ENCODE assay signal across 20 cellular contexts in genomic region chr19:46798713-46799112, GRCh38. TPM values are rescaled to one million over a fixed set of nuclear protein-coding genes. Genes with fewer than 3 reads are reported as not detected.
DNase-seq lines count a peak whose midpoint lies in the region; ATAC-seq, FAIRE-seq and TF ChIP-seq lines count a peak whose summit lies in the region.
"Had no signal": no experiment of that assay in that cellular context is flagged by ENCODE, and none has a peak within 500 bp of the region (broad histone marks: within the 10 kb centered on the region; RNA-seq: fewer than 3 reads in every experiment).

No MANE protein-coding gene starts in this region.

- H3K27me3 ChIP-seq in HepG2 (ENCODE audit: control insufficient read depth in 1 of 2, insufficient read depth in 2 of 2, low read length in 2 of 2) = peaks cover 1 to 2% of the 10 kb centered on the region in 2 experiments; a peak in 1 of 5 replicates
- H3K27me3 ChIP-seq in right lobe of liver = no peaks in the 10 kb centered on the region
- H3K27me3 ChIP-seq: BLaER1 treated with 17β-estradiol and CSF1 and Interleukin-3, amounts not matched to agents 10 nM and 100 nM had no signal

- intact Hi-C loops in HepG2 (cut with micrococcal nuclease; ENCODE audit: unreplicated experiment) (no loop called here), right lobe of liver (cut with DNase I) (no loop called here)

- in situ Hi-C loops in HepG2 (cut with HindIII; ENCODE audit: extremely low pct_ligation_motif_present, low pct_unique_long_range_greater_than_20kb) = no loop called here

- no peak for FAIRE-seq in HepG2 (lab: Jason Lieb, UNC)
- FAIRE-seq: A549, D721Med, G401.6, GM12891, GM19239 had no signal

- no peak for DNase-seq in HepG2 (ENCODE audit: low spot score)
- DNase-seq in right lobe of liver = no peak
- no peak for DNase-seq in HEK293T (ENCODE audit: extremely low spot score)
- DNase-seq: AML-193; Caco-2; Calu3; CD4-positive, alpha-beta T cell; CD8-positive, alpha-beta T cell; DMS79 treated with DMSO at 0.1 percent for 48 hours; GF-D8 had no signal

- POLR2A ChIA-PET in HepG2 (lab: Yijun Ruan, JAX) (interaction anchor here (2.4 kb wide), 1 partner anchor 11 kb away, joined by 9 read pairs; the partner anchor contains the start of gene SLC1A5), HEK293T (lab: Yijun Ruan, JAX) (interaction anchor here (1.3 kb wide), 1 partner anchor 10 kb away, joined by 5 read pairs; the partner anchor contains the start of gene SLC1A5)

- no peak for TF ChIP-seq POLR2A in HepG2 (IDR thresholded peaks at IDR 0.05; ENCODE audit: insufficient read depth in 1 of 2, low read depth in 2 of 2, low read length in 2 of 2)
- TF ChIP-seq POLR2A in right lobe of liver (IDR thresholded peaks at IDR 0.05) = no peak

- H2AFZ ChIP-seq in HepG2 (ENCODE audit: low read length) = no peak overlapping the region

- no peaks in the 10 kb centered on the region for H3K9me3 Mint-ChIP-seq in brain
- H3K9me3 Mint-ChIP-seq: CD4-positive, alpha-beta T cell; CD8-positive, alpha-beta T cell had no signal

- H3K79me2 ChIP-seq in HepG2 (ENCODE audit: insufficient read depth, low read length) = no peaks in the 10 kb centered on the region

- no peak overlapping the region for H3K4me3 Mint-ChIP-seq in brain
- H3K4me3 Mint-ChIP-seq: B cell; CD4-positive, alpha-beta T cell; CD8-positive, alpha-beta T cell had no signal

- no peaks in the 10 kb centered on the region for H3K36me3 Mint-ChIP-seq in brain
- H3K36me3 Mint-ChIP-seq: CD8-positive, alpha-beta T cell had no signal

- H3K27ac Mint-ChIP-seq in brain = peak overlapping the region in 3 of 5 experiments; percentile 19 to 34 (median 29)
- H3K27ac Mint-ChIP-seq: B cell; CD4-positive, alpha-beta T cell; CD8-positive, alpha-beta T cell had no signal

- H3K4me3 ChIP-seq in HepG2 (replicated peaks in 1 of 3; ENCODE audit: insufficient read depth in 1 of 3, low read depth in 2 of 3, low read length in 3 of 3) (no peak overlapping the region), right lobe of liver (no peak overlapping the region)
- H3K4me3 ChIP-seq: A549; BLaER1 treated with 17β-estradiol and CSF1 and Interleukin-3, amounts not matched to agents 10 nM and 100 nM had no signal

- CTCF ChIA-PET in HepG2 (lab: Yijun Ruan, JAX; ENCODE audit: low intra/inter-chr PET ratio, low total read pairs) (no interaction called here), HEK293T (lab: Yijun Ruan, JAX) (no interaction called here)

- TF ChIP-seq EP300 in HepG2 (IDR thresholded peaks at IDR 0.05; ENCODE audit: low read depth in 2 of 2, low read length in 2 of 2) = no peak
- no peak for TF ChIP-seq EP300 in HepG2 (CRISPR knock-in tag; IDR thresholded peaks at IDR 0.05; ENCODE audit: borderline replicate concordance)

- no peaks in the 10 kb centered on the region for H3K36me3 ChIP-seq in HepG2 (replicated peaks in 1 of 2; ENCODE audit: control insufficient read depth in 1 of 2, insufficient read depth in 2 of 2, low read length in 2 of 2)
- no peaks in the 10 kb centered on the region for H3K36me3 ChIP-seq in right lobe of liver
- H3K36me3 ChIP-seq: BLaER1 treated with 17β-estradiol and CSF1 and Interleukin-3, amounts not matched to agents 10 nM and 100 nM had no signal

- H3K4me2 ChIP-seq in HepG2 (ENCODE audit: low read depth, low read length) = no peak overlapping the region
- H3K4me2 ChIP-seq: A549; BLaER1 treated with 17β-estradiol and CSF1 and Interleukin-3, amounts not matched to agents 10 nM and 100 nM had no signal

- H3K9ac ChIP-seq in HepG2 (ENCODE audit: insufficient read depth, low read depth, low read length) = no peak overlapping the region
- H3K9ac ChIP-seq: BLaER1 treated with 17β-estradiol and CSF1 and Interleukin-3, amounts not matched to agents 10 nM and 100 nM had no signal

- H3K4me1 ChIP-seq in HepG2 (ENCODE audit: insufficient read depth, low read length) (peaks cover 60% of the 10 kb centered on the region), right lobe of liver (no peaks in the 10 kb centered on the region)

- no peak for TF ChIP-seq RAD21 in HepG2 (CRISPR knock-in tag; IDR thresholded peaks at IDR 0.05)

- no peak for ATAC-seq in HepG2
- ATAC-seq in right lobe of liver = no peak
- ATAC-seq: A549; CD8-positive, alpha-beta T cell had no signal

- peaks cover 30% of the 10 kb centered on the region for H3K4me1 Mint-ChIP-seq in brain
- H3K4me1 Mint-ChIP-seq: B cell had no signal

- 27% methylated on average over 2 of the region's 2 CpGs for WGBS in HepG2 (ENCODE audit: low lambda C conversion rate)
- WGBS in right lobe of liver (ENCODE audit: insufficient coverage, low coverage, low lambda C conversion rate, missing lambda C conversion rate) = 93% methylated on average over 2 of the region's 2 CpGs

- no peaks in the 10 kb centered on the region for H3K9me3 ChIP-seq in HepG2 (ENCODE audit: low read length)
- no peaks in the 10 kb centered on the region for H3K9me3 ChIP-seq in right lobe of liver
- H3K9me3 ChIP-seq: A549; BLaER1 treated with 17β-estradiol and CSF1 and Interleukin-3, amounts not matched to agents 10 nM and 100 nM; Caco-2 had no signal

- BruUV-seq in HepG2 (replicated peaks; lab: Mats Ljungman, UMichigan) = no TSS peak

- H3K27ac ChIP-seq in HepG2 (ENCODE audit: extremely low read length, insufficient read depth, low read length) (no peak overlapping the region), right lobe of liver (no peak overlapping the region)
- H3K27ac ChIP-seq: 22Rv1; A549; BLaER1 treated with 17β-estradiol and CSF1 and Interleukin-3, amounts not matched to agents 10 nM and 100 nM; C4-2B had no signal

- TF ChIP-seq CTCF in HepG2 (CRISPR knock-in tag; IDR thresholded peaks at IDR 0.05) (no peak), right lobe of liver (IDR thresholded peaks at IDR 0.05) (no peak), brain (conservative IDR thresholded peaks at IDR 0.05) (no peak)

- no peaks in the 10 kb centered on the region for H4K20me1 ChIP-seq in HepG2 (ENCODE audit: insufficient read depth, low read length)
- H4K20me1 ChIP-seq: BLaER1 treated with 17β-estradiol and CSF1 and Interleukin-3, amounts not matched to agents 10 nM and 100 nM had no signal

- H3K27me3 Mint-ChIP-seq in brain = peaks cover 9% of the 10 kb centered on the region
- H3K27me3 Mint-ChIP-seq: CD4-positive, alpha-beta T cell had no signal

RNA-seq across cellular contexts. Expression of gene SLC1A5, which starts 10.3 kb away (rescaled TPM):
- total RNA-seq in HepG2 (2016; rRNA removed; fragmentation: Illumina TruSeq; extraction: Trizol) (62.9 and 120 TPM in 2 replicates), right lobe of liver (1 to 10 TPM; 1.8 to 8.0 (median 4.4) TPM)
- total RNA-seq in HepG2 (2016; cell fraction: cytosol; rRNA removed; fragmentation: Illumina TruSeq; extraction: Trizol; ENCODE audit: low read depth) = 32.1 and 33.8 TPM in 2 replicates
- 60.0 and 120 TPM in 2 replicates for total RNA-seq in HepG2 (2016; cell fraction: insoluble cytoplasmic fraction; rRNA removed; fragmentation: Illumina TruSeq; extraction: Trizol)
- 66.6 and 68.6 TPM in 2 replicates for total RNA-seq in HepG2 (2016; cell fraction: membrane; rRNA removed; fragmentation: Illumina TruSeq; extraction: Trizol)
- 104 and 128 TPM in 2 replicates for total RNA-seq in HepG2 (2016; cell fraction: nucleus; rRNA removed; fragmentation: Illumina TruSeq; extraction: Trizol)
- polyA plus RNA-seq in HepG2 (2011; rRNA removed) (159 and 209 TPM in 2 replicates), brain (ENCODE audit: insufficient read depth, low read depth, low replicate concordance) (175 TPM)
- polyA plus RNA-seq in HepG2 (2011; cell fraction: cytosol; rRNA removed) = 144 and 165 TPM in 2 replicates
- polyA plus RNA-seq in HepG2 (2011; cell fraction: nucleus; rRNA removed) = 113 and 131 TPM in 2 replicates
- 119 and 235 TPM in 2 replicates for polyA plus RNA-seq in HepG2 (2012)
- 34.6 and 34.8 TPM in 2 replicates for polyA plus RNA-seq in HepG2 (2016; cell fraction: cytosol; fragmentation: Illumina TruSeq; extraction: Trizol; ENCODE audit: low read depth)
- polyA plus RNA-seq in HepG2 (2016; cell fraction: insoluble cytoplasmic fraction; fragmentation: Illumina TruSeq; extraction: Trizol; ENCODE audit: low read depth) = 74.0 and 78.9 TPM in 2 replicates
- 51.1 and 55.4 TPM in 2 replicates for polyA plus RNA-seq in HepG2 (2016; cell fraction: membrane; fragmentation: Illumina TruSeq; extraction: Trizol; ENCODE audit: low read depth)
- polyA plus RNA-seq in HepG2 (2016; cell fraction: nucleus; fragmentation: Illumina TruSeq; extraction: Trizol; ENCODE audit: insufficient read depth, low read depth) = 197 and 219 TPM in 2 replicates
- 282 and 502 TPM in 2 replicates for polyA minus RNA-seq in HepG2 (2011; rRNA and poly(A)+ RNA removed; ENCODE audit: low replicate concordance)
- polyA minus RNA-seq in HepG2 (2011; cell fraction: cytosol; rRNA and poly(A)+ RNA removed) = 101 and 104 TPM in 2 replicates
- 52.3 and 68.3 TPM in 2 replicates for polyA minus RNA-seq in HepG2 (2011; cell fraction: nucleus; rRNA and poly(A)+ RNA removed)

RNA-seq across cellular contexts. Expression of gene AP2S1, which starts 51.9 kb away (rescaled TPM):
- total RNA-seq in HepG2 (2016; rRNA removed; fragmentation: Illumina TruSeq; extraction: Trizol) = 86.1 and 94.9 TPM in 2 replicates
- total RNA-seq in HepG2 (2016; cell fraction: cytosol; rRNA removed; fragmentation: Illumina TruSeq; extraction: Trizol; ENCODE audit: low read depth) = 77.4 and 107 TPM in 2 replicates
- total RNA-seq in HepG2 (2016; cell fraction: insoluble cytoplasmic fraction; rRNA removed; fragmentation: Illumina TruSeq; extraction: Trizol) = 86.7 and 87.8 TPM in 2 replicates
- total RNA-seq in HepG2 (2016; cell fraction: membrane; rRNA removed; fragmentation: Illumina TruSeq; extraction: Trizol) = 72.8 and 102 TPM in 2 replicates
- total RNA-seq in HepG2 (2016; cell fraction: nucleus; rRNA removed; fragmentation: Illumina TruSeq; extraction: Trizol) = 32.5 and 36.8 TPM in 2 replicates
- 45.2 and 45.3 TPM in 2 replicates for polyA plus RNA-seq in HepG2 (2011; rRNA removed)
- polyA plus RNA-seq in HepG2 (2011; cell fraction: cytosol; rRNA removed) = 60.1 and 80.0 TPM in 2 replicates
- 24.9 and 30.3 TPM in 2 replicates for polyA plus RNA-seq in HepG2 (2011; cell fraction: nucleus; rRNA removed)
- 32.6 and 51.2 TPM in 2 replicates for polyA plus RNA-seq in HepG2 (2012)
- polyA plus RNA-seq in HepG2 (2016; cell fraction: cytosol; fragmentation: Illumina TruSeq; extraction: Trizol; ENCODE audit: low read depth) = 104 and 131 TPM in 2 replicates
- 99.5 and 113 TPM in 2 replicates for polyA plus RNA-seq in HepG2 (2016; cell fraction: insoluble cytoplasmic fraction; fragmentation: Illumina TruSeq; extraction: Trizol; ENCODE audit: low read depth)
- polyA plus RNA-seq in HepG2 (2016; cell fraction: membrane; fragmentation: Illumina TruSeq; extraction: Trizol; ENCODE audit: low read depth) = 79.5 and 101 TPM in 2 replicates
- 58.8 and 65.6 TPM in 2 replicates for polyA plus RNA-seq in HepG2 (2016; cell fraction: nucleus; fragmentation: Illumina TruSeq; extraction: Trizol; ENCODE audit: insufficient read depth, low read depth)
- 39.3 and 98.7 TPM in 2 replicates for polyA minus RNA-seq in HepG2 (2011; rRNA and poly(A)+ RNA removed; ENCODE audit: low replicate concordance)
- polyA minus RNA-seq in HepG2 (2011; cell fraction: cytosol; rRNA and poly(A)+ RNA removed) = 20.1 and 31.3 TPM in 2 replicates
- polyA minus RNA-seq in HepG2 (2011; cell fraction: nucleus; rRNA and poly(A)+ RNA removed) = 8.5 and 11.1 TPM in 2 replicates
- total RNA-seq in right lobe of liver = 10 to 100 TPM; 67.2 to 82.6 (median 73.6) TPM
- 223 TPM for polyA plus RNA-seq in brain (ENCODE audit: insufficient read depth, low read depth, low replicate concordance)

RNA-seq across cellular contexts. Expression of gene STRN4, which starts 52.5 kb away (rescaled TPM):
- total RNA-seq in HepG2 (2016; rRNA removed; fragmentation: Illumina TruSeq; extraction: Trizol) (32.2 and 43.1 TPM in 2 replicates), right lobe of liver (10 to 100 TPM; 16.9 to 28.1 (median 23.7) TPM)
- 13.6 and 15.4 TPM in 2 replicates for total RNA-seq in HepG2 (2016; cell fraction: cytosol; rRNA removed; fragmentation: Illumina TruSeq; extraction: Trizol; ENCODE audit: low read depth)
- total RNA-seq in HepG2 (2016; cell fraction: insoluble cytoplasmic fraction; rRNA removed; fragmentation: Illumina TruSeq; extraction: Trizol) = 25.7 and 41.7 TPM in 2 replicates
- 30.2 and 30.9 TPM in 2 replicates for total RNA-seq in HepG2 (2016; cell fraction: membrane; rRNA removed; fragmentation: Illumina TruSeq; extraction: Trizol)
- total RNA-seq in HepG2 (2016; cell fraction: nucleus; rRNA removed; fragmentation: Illumina TruSeq; extraction: Trizol) = 30.6 and 31.6 TPM in 2 replicates
- polyA plus RNA-seq in HepG2 (2011; rRNA removed) (57.3 and 80.7 TPM in 2 replicates), brain (ENCODE audit: insufficient read depth, low read depth, low replicate concordance) (104 TPM)
- 34.2 and 64.8 TPM in 2 replicates for polyA plus RNA-seq in HepG2 (2011; cell fraction: cytosol; rRNA removed)
- 266 and 313 TPM in 2 replicates for polyA plus RNA-seq in HepG2 (2011; cell fraction: nucleus; rRNA removed)
- polyA plus RNA-seq in HepG2 (2012) = 35.6 and 48.5 TPM in 2 replicates
- polyA plus RNA-seq in HepG2 (2016; cell fraction: cytosol; fragmentation: Illumina TruSeq; extraction: Trizol; ENCODE audit: low read depth) = 8.5 and 9.3 TPM in 2 replicates
- 34.1 and 37.8 TPM in 2 replicates for polyA plus RNA-seq in HepG2 (2016; cell fraction: insoluble cytoplasmic fraction; fragmentation: Illumina TruSeq; extraction: Trizol; ENCODE audit: low read depth)
- 21.1 and 23.2 TPM in 2 replicates for polyA plus RNA-seq in HepG2 (2016; cell fraction: membrane; fragmentation: Illumina TruSeq; extraction: Trizol; ENCODE audit: low read depth)
- polyA plus RNA-seq in HepG2 (2016; cell fraction: nucleus; fragmentation: Illumina TruSeq; extraction: Trizol; ENCODE audit: insufficient read depth, low read depth) = 78.0 and 78.1 TPM in 2 replicates
- 47.8 and 141 TPM in 2 replicates for polyA minus RNA-seq in HepG2 (2011; rRNA and poly(A)+ RNA removed; ENCODE audit: low replicate concordance)
- 30.6 and 39.4 TPM in 2 replicates for polyA minus RNA-seq in HepG2 (2011; cell fraction: cytosol; rRNA and poly(A)+ RNA removed)
- polyA minus RNA-seq in HepG2 (2011; cell fraction: nucleus; rRNA and poly(A)+ RNA removed) = 37.0 and 47.4 TPM in 2 replicates

RNA-seq across cellular contexts. Expression of gene FKRP, which starts 52.9 kb away (rescaled TPM):
- total RNA-seq in HepG2 (2016; rRNA removed; fragmentation: Illumina TruSeq; extraction: Trizol) = 4.0 and 9.8 TPM in 2 replicates
- total RNA-seq in HepG2 (2016; cell fraction: cytosol; rRNA removed; fragmentation: Illumina TruSeq; extraction: Trizol; ENCODE audit: low read depth) = 1.2 and 1.9 TPM in 2 replicates
- 3.4 and 11.2 TPM in 2 replicates for total RNA-seq in HepG2 (2016; cell fraction: insoluble cytoplasmic fraction; rRNA removed; fragmentation: Illumina TruSeq; extraction: Trizol)
- total RNA-seq in HepG2 (2016; cell fraction: membrane; rRNA removed; fragmentation: Illumina TruSeq; extraction: Trizol) = 3.6 and 3.7 TPM in 2 replicates
- total RNA-seq in HepG2 (2016; cell fraction: nucleus; rRNA removed; fragmentation: Illumina TruSeq; extraction: Trizol) = 11.2 and 11.6 TPM in 2 replicates
- 7.3 and 9.2 TPM in 2 replicates for polyA plus RNA-seq in HepG2 (2011; rRNA removed)
- 7.8 and 9.7 TPM in 2 replicates for polyA plus RNA-seq in HepG2 (2011; cell fraction: cytosol; rRNA removed)
- 27.5 and 33.9 TPM in 2 replicates for polyA plus RNA-seq in HepG2 (2011; cell fraction: nucleus; rRNA removed)
- 12.4 and 17.0 TPM in 2 replicates for polyA plus RNA-seq in HepG2 (2012)
- 0.63 and 1.3 TPM in 2 replicates for polyA plus RNA-seq in HepG2 (2016; cell fraction: cytosol; fragmentation: Illumina TruSeq; extraction: Trizol; ENCODE audit: low read depth)
- polyA plus RNA-seq in HepG2 (2016; cell fraction: insoluble cytoplasmic fraction; fragmentation: Illumina TruSeq; extraction: Trizol; ENCODE audit: low read depth) = 5.1 TPM in 2 replicates
- 1.7 and 2.3 TPM in 2 replicates for polyA plus RNA-seq in HepG2 (2016; cell fraction: membrane; fragmentation: Illumina TruSeq; extraction: Trizol; ENCODE audit: low read depth)
- polyA plus RNA-seq in HepG2 (2016; cell fraction: nucleus; fragmentation: Illumina TruSeq; extraction: Trizol; ENCODE audit: insufficient read depth, low read depth) = 34.8 and 35.7 TPM in 2 replicates
- 6.9 and 11.0 TPM in 2 replicates for polyA minus RNA-seq in HepG2 (2011; rRNA and poly(A)+ RNA removed; ENCODE audit: low replicate concordance)
- 7.5 and 8.8 TPM in 2 replicates for polyA minus RNA-seq in HepG2 (2011; cell fraction: cytosol; rRNA and poly(A)+ RNA removed)
- 10.3 and 11.5 TPM in 2 replicates for polyA minus RNA-seq in HepG2 (2011; cell fraction: nucleus; rRNA and poly(A)+ RNA removed)
- 1 to 10 TPM; 5.8 to 9.5 (median 7.4) TPM for total RNA-seq in right lobe of liver
- polyA plus RNA-seq in brain (ENCODE audit: insufficient read depth, low read depth, low replicate concordance) = 9.0 TPM
